1 cellular context compared by ENCODE assay signal in the genomic region with DNA sequence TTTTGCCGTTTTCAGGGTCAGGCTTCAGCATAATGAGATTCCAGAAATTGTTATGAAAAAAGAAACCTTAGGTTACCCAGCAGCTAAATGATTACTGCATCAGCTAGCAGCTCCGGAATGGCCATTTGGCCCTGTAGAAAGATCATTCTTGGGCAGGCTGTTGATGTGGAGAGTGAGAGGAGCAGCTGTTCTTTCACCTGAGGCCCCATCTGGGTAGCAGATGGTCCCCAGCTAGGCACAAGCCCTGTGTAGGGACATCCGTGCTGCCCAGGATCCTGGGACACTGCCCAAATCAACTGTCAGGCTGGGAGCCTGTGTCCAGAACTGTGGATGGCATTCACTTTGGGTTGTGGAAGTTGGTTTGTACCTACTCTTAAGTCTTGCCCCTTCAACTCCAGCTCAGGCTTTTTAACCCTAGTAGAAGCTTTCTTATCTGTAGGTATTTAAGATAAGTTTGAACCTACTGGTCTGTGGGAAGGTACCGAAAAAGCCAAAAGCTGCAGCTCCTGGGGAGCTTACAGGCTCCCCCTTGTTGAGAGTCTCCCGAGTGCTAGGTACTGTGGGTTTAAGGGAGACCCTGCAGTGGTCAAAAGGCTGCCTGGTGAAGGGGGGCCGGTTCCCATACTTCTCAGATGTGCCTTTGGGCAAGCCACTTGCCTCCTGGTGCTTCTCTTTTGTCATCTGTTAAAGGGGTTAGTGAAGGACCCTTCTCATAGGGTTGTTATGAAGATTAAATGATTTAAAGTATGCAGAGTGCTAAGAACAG.
TF ChIP-seq lines count a peak whose summit lies in the region.

No MANE protein-coding gene starts in this region.

TF ChIP-seq in WTC11, 78 proteins besides CTCF, POLR2A, EP300 and RAD21 (continued from another document):
- TF ChIP-seq, protein P1, sequence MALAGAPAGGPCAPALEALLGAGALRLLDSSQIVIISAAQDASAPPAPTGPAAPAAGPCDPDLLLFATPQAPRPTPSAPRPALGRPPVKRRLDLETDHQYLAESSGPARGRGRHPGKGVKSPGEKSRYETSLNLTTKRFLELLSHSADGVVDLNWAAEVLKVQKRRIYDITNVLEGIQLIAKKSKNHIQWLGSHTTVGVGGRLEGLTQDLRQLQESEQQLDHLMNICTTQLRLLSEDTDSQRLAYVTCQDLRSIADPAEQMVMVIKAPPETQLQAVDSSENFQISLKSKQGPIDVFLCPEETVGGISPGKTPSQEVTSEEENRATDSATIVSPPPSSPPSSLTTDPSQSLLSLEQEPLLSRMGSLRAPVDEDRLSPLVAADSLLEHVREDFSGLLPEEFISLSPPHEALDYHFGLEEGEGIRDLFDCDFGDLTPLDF (CRISPR knock-in tag; IDR thresholded peaks at IDR 0.05), result no peak
- TF ChIP-seq, protein P2, sequence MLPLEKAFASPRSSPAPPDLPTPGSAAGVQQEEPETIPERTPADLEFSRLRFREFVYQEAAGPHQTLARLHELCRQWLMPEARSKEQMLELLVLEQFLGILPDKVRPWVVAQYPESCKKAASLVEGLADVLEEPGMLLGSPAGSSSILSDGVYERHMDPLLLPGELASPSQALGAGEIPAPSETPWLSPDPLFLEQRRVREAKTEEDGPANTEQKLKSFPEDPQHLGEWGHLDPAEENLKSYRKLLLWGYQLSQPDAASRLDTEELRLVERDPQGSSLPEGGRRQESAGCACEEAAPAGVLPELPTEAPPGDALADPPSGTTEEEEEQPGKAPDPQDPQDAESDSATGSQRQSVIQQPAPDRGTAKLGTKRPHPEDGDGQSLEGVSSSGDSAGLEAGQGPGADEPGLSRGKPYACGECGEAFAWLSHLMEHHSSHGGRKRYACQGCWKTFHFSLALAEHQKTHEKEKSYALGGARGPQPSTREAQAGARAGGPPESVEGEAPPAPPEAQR (CRISPR knock-in tag; IDR thresholded peaks at IDR 0.05), result no peak
- TF ChIP-seq FOXJ3 (CRISPR knock-in tag; IDR thresholded peaks at IDR 0.05; ENCODE audit: borderline replicate concordance), result no peak
- no peak for TF ChIP-seq NFE2L1 (CRISPR knock-in tag; IDR thresholded peaks at IDR 0.05)
- no peak for TF ChIP-seq ZNF396 (CRISPR knock-in tag; IDR thresholded peaks at IDR 0.05; ENCODE audit: borderline replicate concordance)
- no peak for TF ChIP-seq ATF1 (CRISPR knock-in tag; IDR thresholded peaks at IDR 0.05)
- TF ChIP-seq, protein P3, sequence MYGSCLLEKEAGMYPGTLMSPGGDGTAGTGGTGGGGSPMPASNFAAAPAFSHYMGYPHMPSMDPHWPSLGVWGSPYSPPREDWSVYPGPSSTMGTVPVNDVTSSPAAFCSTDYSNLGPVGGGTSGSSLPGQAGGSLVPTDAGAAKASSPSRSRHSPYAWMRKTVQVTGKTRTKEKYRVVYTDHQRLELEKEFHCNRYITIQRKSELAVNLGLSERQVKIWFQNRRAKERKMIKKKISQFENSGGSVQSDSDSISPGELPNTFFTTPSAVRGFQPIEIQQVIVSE (CRISPR knock-in tag; IDR thresholded peaks at IDR 0.05; ENCODE audit: borderline replicate concordance), result no peak
- no peak for TF ChIP-seq EMX1 (CRISPR knock-in tag; IDR thresholded peaks at IDR 0.05)
- TF ChIP-seq ZNF121 (CRISPR knock-in tag; IDR thresholded peaks at IDR 0.05), result no peak
- TF ChIP-seq, protein P4, sequence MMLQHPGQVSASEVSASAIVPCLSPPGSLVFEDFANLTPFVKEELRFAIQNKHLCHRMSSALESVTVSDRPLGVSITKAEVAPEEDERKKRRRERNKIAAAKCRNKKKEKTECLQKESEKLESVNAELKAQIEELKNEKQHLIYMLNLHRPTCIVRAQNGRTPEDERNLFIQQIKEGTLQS (CRISPR knock-in tag; conservative IDR thresholded peaks at IDR 0.05), result no peak
- TF ChIP-seq CREB1 (CRISPR knock-in tag; IDR thresholded peaks at IDR 0.05), result no peak
- TF ChIP-seq, protein P5, sequence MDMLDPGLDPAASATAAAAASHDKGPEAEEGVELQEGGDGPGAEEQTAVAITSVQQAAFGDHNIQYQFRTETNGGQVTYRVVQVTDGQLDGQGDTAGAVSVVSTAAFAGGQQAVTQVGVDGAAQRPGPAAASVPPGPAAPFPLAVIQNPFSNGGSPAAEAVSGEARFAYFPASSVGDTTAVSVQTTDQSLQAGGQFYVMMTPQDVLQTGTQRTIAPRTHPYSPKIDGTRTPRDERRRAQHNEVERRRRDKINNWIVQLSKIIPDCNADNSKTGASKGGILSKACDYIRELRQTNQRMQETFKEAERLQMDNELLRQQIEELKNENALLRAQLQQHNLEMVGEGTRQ (CRISPR knock-in tag; IDR thresholded peaks at IDR 0.05), result no peak
